Comparison of ENCODE assay signal across 2 cellular contexts in the genomic region with DNA sequence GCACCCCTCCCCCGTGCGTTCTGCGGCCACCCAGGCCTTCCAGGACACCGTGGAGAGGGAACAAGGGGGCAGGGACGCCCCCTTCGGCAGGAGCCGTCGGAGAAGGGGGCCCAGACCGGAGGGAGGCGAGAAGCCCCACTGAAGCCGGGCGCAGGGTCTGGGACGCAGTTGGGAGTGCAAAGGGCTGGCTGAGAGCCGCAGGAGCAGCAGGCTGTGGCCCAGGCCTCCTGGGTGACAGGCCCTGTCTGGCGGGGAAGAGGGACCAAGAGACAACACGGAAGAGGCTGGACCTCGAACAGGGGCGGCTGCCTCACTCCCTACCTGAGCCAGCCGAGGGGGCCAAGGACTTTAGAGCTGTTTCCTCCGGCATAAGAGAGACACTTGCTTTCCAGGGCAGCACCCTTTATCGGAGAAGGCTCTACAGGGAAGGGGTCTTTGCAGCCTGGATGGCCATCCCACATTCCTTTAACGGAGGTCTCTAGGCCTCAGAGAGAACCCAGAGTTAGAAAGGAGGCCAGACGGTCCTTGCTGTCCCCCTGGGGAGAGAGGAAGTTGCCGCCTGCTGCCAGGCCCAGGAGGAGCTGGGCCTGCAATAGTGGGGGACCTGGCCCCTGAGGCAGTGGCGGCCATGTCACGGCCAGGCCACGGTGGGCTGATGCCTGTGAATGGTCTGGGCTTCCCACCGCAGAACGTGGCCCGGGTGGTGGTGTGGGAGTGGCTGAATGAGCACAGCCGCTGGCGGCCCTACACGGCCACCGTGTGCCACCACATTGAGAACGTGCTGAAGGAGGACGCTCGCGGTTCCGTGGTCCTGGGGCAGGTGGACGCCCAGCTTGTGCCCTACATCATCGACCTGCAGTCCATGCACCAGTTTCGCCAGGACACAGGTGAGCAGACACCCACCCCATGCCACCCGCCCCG.
TF ChIP-seq lines count a peak whose summit lies in the region.

No MANE protein-coding gene starts in this region.

TF ChIP-seq in liver, 16 proteins besides CTCF, POLR2A, EP300 and RAD21 (continued from another document):
- TF ChIP-seq, protein P1, sequence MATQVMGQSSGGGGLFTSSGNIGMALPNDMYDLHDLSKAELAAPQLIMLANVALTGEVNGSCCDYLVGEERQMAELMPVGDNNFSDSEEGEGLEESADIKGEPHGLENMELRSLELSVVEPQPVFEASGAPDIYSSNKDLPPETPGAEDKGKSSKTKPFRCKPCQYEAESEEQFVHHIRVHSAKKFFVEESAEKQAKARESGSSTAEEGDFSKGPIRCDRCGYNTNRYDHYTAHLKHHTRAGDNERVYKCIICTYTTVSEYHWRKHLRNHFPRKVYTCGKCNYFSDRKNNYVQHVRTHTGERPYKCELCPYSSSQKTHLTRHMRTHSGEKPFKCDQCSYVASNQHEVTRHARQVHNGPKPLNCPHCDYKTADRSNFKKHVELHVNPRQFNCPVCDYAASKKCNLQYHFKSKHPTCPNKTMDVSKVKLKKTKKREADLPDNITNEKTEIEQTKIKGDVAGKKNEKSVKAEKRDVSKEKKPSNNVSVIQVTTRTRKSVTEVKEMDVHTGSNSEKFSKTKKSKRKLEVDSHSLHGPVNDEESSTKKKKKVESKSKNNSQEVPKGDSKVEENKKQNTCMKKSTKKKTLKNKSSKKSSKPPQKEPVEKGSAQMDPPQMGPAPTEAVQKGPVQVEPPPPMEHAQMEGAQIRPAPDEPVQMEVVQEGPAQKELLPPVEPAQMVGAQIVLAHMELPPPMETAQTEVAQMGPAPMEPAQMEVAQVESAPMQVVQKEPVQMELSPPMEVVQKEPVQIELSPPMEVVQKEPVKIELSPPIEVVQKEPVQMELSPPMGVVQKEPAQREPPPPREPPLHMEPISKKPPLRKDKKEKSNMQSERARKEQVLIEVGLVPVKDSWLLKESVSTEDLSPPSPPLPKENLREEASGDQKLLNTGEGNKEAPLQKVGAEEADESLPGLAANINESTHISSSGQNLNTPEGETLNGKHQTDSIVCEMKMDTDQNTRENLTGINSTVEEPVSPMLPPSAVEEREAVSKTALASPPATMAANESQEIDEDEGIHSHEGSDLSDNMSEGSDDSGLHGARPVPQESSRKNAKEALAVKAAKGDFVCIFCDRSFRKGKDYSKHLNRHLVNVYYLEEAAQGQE (IDR thresholded peaks at IDR 0.05): no peak
- TF ChIP-seq EGR1 (IDR thresholded peaks at IDR 0.05; ENCODE audit: low read depth in 2 of 2) (no peak), GABPA (IDR thresholded peaks at IDR 0.05 in 1 of 2, conservative IDR thresholded peaks at IDR 0.05 in 1 of 2) (no peak), RXRA (IDR thresholded peaks at IDR 0.05) (no peak), FOXA1 (IDR thresholded peaks at IDR 0.05) (no peak), YY1 (IDR thresholded peaks at IDR 0.05) (no peak), HNF4G (IDR thresholded peaks at IDR 0.05) (no peak), HNF4A (conservative IDR thresholded peaks at IDR 0.05) (no peak), NR2F2 (IDR thresholded peaks at IDR 0.05) (no peak), TAF1 (conservative IDR thresholded peaks at IDR 0.05) (no peak), SP1 (IDR thresholded peaks at IDR 0.05) (no peak), JUND (IDR thresholded peaks at IDR 0.05) (no peak)
- TF ChIP-seq, protein P2, sequence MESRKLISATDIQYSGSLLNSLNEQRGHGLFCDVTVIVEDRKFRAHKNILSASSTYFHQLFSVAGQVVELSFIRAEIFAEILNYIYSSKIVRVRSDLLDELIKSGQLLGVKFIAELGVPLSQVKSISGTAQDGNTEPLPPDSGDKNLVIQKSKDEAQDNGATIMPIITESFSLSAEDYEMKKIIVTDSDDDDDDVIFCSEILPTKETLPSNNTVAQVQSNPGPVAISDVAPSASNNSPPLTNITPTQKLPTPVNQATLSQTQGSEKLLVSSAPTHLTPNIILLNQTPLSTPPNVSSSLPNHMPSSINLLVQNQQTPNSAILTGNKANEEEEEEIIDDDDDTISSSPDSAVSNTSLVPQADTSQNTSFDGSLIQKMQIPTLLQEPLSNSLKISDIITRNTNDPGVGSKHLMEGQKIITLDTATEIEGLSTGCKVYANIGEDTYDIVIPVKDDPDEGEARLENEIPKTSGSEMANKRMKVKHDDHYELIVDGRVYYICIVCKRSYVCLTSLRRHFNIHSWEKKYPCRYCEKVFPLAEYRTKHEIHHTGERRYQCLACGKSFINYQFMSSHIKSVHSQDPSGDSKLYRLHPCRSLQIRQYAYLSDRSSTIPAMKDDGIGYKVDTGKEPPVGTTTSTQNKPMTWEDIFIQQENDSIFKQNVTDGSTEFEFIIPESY (IDR thresholded peaks at IDR 0.05): no peak
- TF ChIP-seq, protein P3, sequence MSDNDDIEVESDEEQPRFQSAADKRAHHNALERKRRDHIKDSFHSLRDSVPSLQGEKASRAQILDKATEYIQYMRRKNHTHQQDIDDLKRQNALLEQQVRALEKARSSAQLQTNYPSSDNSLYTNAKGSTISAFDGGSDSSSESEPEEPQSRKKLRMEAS (IDR thresholded peaks at IDR 0.05): no peak
- TF ChIP-seq, protein P4, sequence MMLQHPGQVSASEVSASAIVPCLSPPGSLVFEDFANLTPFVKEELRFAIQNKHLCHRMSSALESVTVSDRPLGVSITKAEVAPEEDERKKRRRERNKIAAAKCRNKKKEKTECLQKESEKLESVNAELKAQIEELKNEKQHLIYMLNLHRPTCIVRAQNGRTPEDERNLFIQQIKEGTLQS (IDR thresholded peaks at IDR 0.05): no peak

TF ChIP-seq in HepG2, 621 proteins besides CTCF, POLR2A, EP300 and RAD21:
- TF ChIP-seq, protein P5, sequence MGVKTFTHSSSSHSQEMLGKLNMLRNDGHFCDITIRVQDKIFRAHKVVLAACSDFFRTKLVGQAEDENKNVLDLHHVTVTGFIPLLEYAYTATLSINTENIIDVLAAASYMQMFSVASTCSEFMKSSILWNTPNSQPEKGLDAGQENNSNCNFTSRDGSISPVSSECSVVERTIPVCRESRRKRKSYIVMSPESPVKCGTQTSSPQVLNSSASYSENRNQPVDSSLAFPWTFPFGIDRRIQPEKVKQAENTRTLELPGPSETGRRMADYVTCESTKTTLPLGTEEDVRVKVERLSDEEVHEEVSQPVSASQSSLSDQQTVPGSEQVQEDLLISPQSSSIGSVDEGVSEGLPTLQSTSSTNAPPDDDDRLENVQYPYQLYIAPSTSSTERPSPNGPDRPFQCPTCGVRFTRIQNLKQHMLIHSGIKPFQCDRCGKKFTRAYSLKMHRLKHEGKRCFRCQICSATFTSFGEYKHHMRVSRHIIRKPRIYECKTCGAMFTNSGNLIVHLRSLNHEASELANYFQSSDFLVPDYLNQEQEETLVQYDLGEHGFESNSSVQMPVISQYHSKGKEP (CRISPR knock-in tag; IDR thresholded peaks at IDR 0.05): no peak
- TF ChIP-seq MTF2 (CRISPR knock-in tag; IDR thresholded peaks at IDR 0.05; ENCODE audit: borderline replicate concordance): no peak
- TF ChIP-seq BORCS8-MEF2B (CRISPR knock-in tag; IDR thresholded peaks at IDR 0.05): no peak
- no peak for TF ChIP-seq TARDBP (CRISPR knock-in tag; IDR thresholded peaks at IDR 0.05)
- no peak for TF ChIP-seq POLR2AphosphoS5 (IDR thresholded peaks at IDR 0.05; ENCODE audit: low read depth, low read length)
- no peak for TF ChIP-seq RFX5 (IDR thresholded peaks at IDR 0.05; ENCODE audit: low read depth, low read length)
- TF ChIP-seq SIX1 (CRISPR knock-in tag; IDR thresholded peaks at IDR 0.05; ENCODE audit: borderline replicate concordance): no peak
- no peak for TF ChIP-seq CEBPB (IDR thresholded peaks at IDR 0.05; ENCODE audit: borderline replicate concordance, low read depth, low read length)
